8 cellular contexts compared by ENCODE assay signal in genomic region chr3:158097571-158098553, GRCh38. TPM values are rescaled to one million over a fixed set of nuclear protein-coding genes. Genes with fewer than 3 reads are reported as not detected.
DNase-seq lines count a peak whose midpoint lies in the region; ATAC-seq and TF ChIP-seq lines count a peak whose summit lies in the region.

No MANE protein-coding gene starts in this region.

- H3K4me2 ChIP-seq in mesenchymal stem cell (ENCODE audit: low read length, poor library complexity, severe bottlenecking) = peak overlapping the region; percentile 57

- H3K4me3 ChIP-seq in colonic mucosa (peak overlapping the region; percentile 57), mesenchymal stem cell (ENCODE audit: insufficient read depth in 1 of 2, low read depth in 1 of 2, low read length in 2 of 2) (peak overlapping the region; percentile 58 to 72)

- H2AFZ ChIP-seq in mesenchymal stem cell (ENCODE audit: low read depth, low read length) = no peak overlapping the region

- H4K8ac ChIP-seq in mesenchymal stem cell (ENCODE audit: low read length) = no peak overlapping the region

- intact Hi-C loops in colonic mucosa (cut with DNase I) = no loop called here

- peaks cover 90% of the 10 kb centered on the region for H3K27me3 ChIP-seq in colonic mucosa
- peaks cover 24 to 78% of the 10 kb centered on the region in 2 experiments for H3K27me3 ChIP-seq in mesenchymal stem cell (ENCODE audit: control insufficient read depth in 1 of 2, insufficient read depth in 1 of 2, low read length in 2 of 2)

- peak; percentile 94 for DNase-seq in GM10248 (ENCODE audit: extremely low spot score)
- DNase-seq in NCI-H1092 (lab: John Stamatoyannopoulos, UW) = peak; percentile 63
- DNase-seq in activated CD4-positive, CD25-positive, alpha-beta regulatory T cell (lab: John Stamatoyannopoulos, UW) = peak; percentile 20 to 45 (median 33)
- peak; percentile 83 for DNase-seq in colonic mucosa
- peak; percentile 45 for DNase-seq in mesenchymal stem cell
- DNase-seq in globus pallidus (ENCODE audit: low spot score) = no peak

- H3K4ac ChIP-seq in mesenchymal stem cell (ENCODE audit: low read depth in 1 of 2, low read length in 2 of 2) = no peak overlapping the region

- peak overlapping the region; percentile 85 for H3K4me3 Mint-ChIP-seq in stimulated activated memory B cell treated with anti-CD40 and anti-IgM and Interleukin-4, amounts not matched to agents 10 μg/mL and 1 μg/mL and 100 μg/mL, for 72 hours

- no peaks in the 10 kb centered on the region for H3K9me3 ChIP-seq in colonic mucosa
- H3K9me3 ChIP-seq in mesenchymal stem cell (ENCODE audit: control insufficient read depth, low read length) = no peaks in the 10 kb centered on the region

- no peak overlapping the region for H2AK5ac ChIP-seq in mesenchymal stem cell (ENCODE audit: low read length, severe bottlenecking)

- ATAC-seq in HG02571 (IDR thresholded peaks at IDR 0.05; ENCODE audit: unreplicated experiment) = peak; percentile 87
- ATAC-seq in stimulated activated memory B cell treated with anti-CD40 and anti-IgM and Interleukin-4, amounts not matched to agents 10 μg/mL and 1 μg/mL and 100 μg/mL, for 72 hours = peak; percentile 96

- H3K36me3 Mint-ChIP-seq in stimulated activated memory B cell treated with anti-CD40 and anti-IgM and Interleukin-4, amounts not matched to agents 10 μg/mL and 1 μg/mL and 100 μg/mL, for 72 hours = peaks cover 3% of the 10 kb centered on the region

- POLR2A ChIA-PET in GM10248 (lab: Yijun Ruan, JAX) = no interaction called here

- H2BK120ac ChIP-seq in mesenchymal stem cell (ENCODE audit: low read depth, low read length) = no peak overlapping the region

- WGBS in mesenchymal stem cell = 2% methylated on average over 68 of the region's 68 CpGs

- peaks cover 71% of the 10 kb centered on the region for H3K27me3 Mint-ChIP-seq in stimulated activated memory B cell treated with anti-CD40 and anti-IgM and Interleukin-4, amounts not matched to agents 10 μg/mL and 1 μg/mL and 100 μg/mL, for 72 hours

- no peak overlapping the region for H4K91ac ChIP-seq in mesenchymal stem cell (ENCODE audit: low read length)

- CTCF ChIA-PET in GM10248 (lab: Yijun Ruan, JAX) = no interaction called here

- no peak overlapping the region for H3K14ac ChIP-seq in mesenchymal stem cell (ENCODE audit: low read length in 2 of 2)

- H3K9ac ChIP-seq in colonic mucosa (ENCODE audit: low read depth in 2 of 2, low read length in 2 of 2) (peak overlapping the region in 1 of 2 donors; percentile 26), mesenchymal stem cell (ENCODE audit: low read length) (no peak overlapping the region)

- no peak for TF ChIP-seq CTCF in GM10248 (IDR thresholded peaks at IDR 0.05; ENCODE audit: control extremely low read depth, extremely low read depth, low read depth, missing control alignments)
- no peak for TF ChIP-seq CTCF in colonic mucosa (IDR thresholded peaks at IDR 0.05)

- no peak overlapping the region for H3K23ac ChIP-seq in mesenchymal stem cell (ENCODE audit: low read length in 2 of 2)

- no peak overlapping the region for H3K18ac ChIP-seq in mesenchymal stem cell (ENCODE audit: low read depth in 1 of 2, low read length in 2 of 2)

- no peak overlapping the region for H2BK15ac ChIP-seq in mesenchymal stem cell (ENCODE audit: low read depth, poor library complexity, severe bottlenecking)

- H2BK5ac ChIP-seq in mesenchymal stem cell (ENCODE audit: low read depth, low read length, poor library complexity, severe bottlenecking) = no peak overlapping the region

- H3K9me3 Mint-ChIP-seq in stimulated activated memory B cell treated with anti-CD40 and anti-IgM and Interleukin-4, amounts not matched to agents 10 μg/mL and 1 μg/mL and 100 μg/mL, for 72 hours = peaks cover 2% of the 10 kb centered on the region

- H3K36me3 ChIP-seq in colonic mucosa = no peaks in the 10 kb centered on the region
- peaks cover 0 to 57% of the 10 kb centered on the region in 2 experiments for H3K36me3 ChIP-seq in mesenchymal stem cell (ENCODE audit: control insufficient read depth in 1 of 2, insufficient read depth in 2 of 2, low read depth in 1 of 2, low read length in 2 of 2)

- H3K4me1 ChIP-seq in colonic mucosa = no peaks in the 10 kb centered on the region
- H3K4me1 ChIP-seq in mesenchymal stem cell (ENCODE audit: control insufficient read depth, insufficient read depth, low read depth, low read length) = peaks cover 20% of the 10 kb centered on the region

- no peak overlapping the region for H3K27ac ChIP-seq in colonic mucosa
- H3K27ac ChIP-seq in mesenchymal stem cell (ENCODE audit: low read length, poor library complexity, severe bottlenecking) = no peak overlapping the region

- H2BK12ac ChIP-seq in mesenchymal stem cell (ENCODE audit: low read length in 2 of 2) = no peak overlapping the region

- peaks cover 26% of the 10 kb centered on the region for H3K4me1 Mint-ChIP-seq in stimulated activated memory B cell treated with anti-CD40 and anti-IgM and Interleukin-4, amounts not matched to agents 10 μg/mL and 1 μg/mL and 100 μg/mL, for 72 hours

- H3K79me1 ChIP-seq in mesenchymal stem cell (replicated peaks; ENCODE audit: low read length, poor library complexity, severe bottlenecking) = no peaks in the 10 kb centered on the region

- peak overlapping the region; percentile 65 for H3K27ac Mint-ChIP-seq in stimulated activated memory B cell treated with anti-CD40 and anti-IgM and Interleukin-4, amounts not matched to agents 10 μg/mL and 1 μg/mL and 100 μg/mL, for 72 hours

RNA-seq across cellular contexts. Expression of gene SHOX2, which starts 8.4 kb away (rescaled TPM):
- total RNA-seq in colonic mucosa = not detected
- not detected for polyA plus RNA-seq in mesenchymal stem cell (2013, experiment 1 of 2)
- polyA plus RNA-seq in mesenchymal stem cell (2013, experiment 2 of 2) = 0.03 TPM

RNA-seq across cellular contexts. Expression of gene RSRC1, which starts 12.0 kb away (rescaled TPM):
- total RNA-seq in colonic mucosa = 10 to 100 TPM; 28.5 to 32.0 TPM
- 17.4 TPM for polyA plus RNA-seq in mesenchymal stem cell (2013, experiment 1 of 2)
- 16.5 TPM for polyA plus RNA-seq in mesenchymal stem cell (2013, experiment 2 of 2)
